In the genomic region with DNA sequence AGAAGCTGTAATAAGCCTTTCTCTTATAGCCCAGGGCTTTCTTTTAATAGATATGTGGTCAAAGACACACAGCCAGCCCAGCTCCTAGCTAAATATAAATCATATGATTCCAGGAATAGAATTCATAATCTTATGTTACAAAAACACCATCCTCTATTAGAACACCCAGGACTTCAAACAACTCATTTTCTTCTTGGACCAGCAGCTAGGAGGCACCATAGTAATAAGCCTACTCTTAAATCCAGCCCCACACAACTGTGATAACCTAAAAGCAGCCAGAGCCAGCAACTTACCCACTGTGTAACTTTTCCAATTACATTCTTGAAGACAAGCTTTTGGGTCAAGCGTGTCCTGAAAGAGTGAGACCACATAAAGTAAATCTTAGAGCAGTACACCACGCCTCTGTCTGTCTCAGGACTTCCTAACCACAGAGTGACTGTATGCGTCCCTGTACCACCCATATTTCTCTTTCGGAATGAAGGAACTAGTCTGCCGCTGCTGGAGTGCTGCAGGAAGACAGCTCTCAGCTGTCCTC, we compare ENCODE assay signal across 1 cellular context.
TF ChIP-seq lines count a peak whose summit lies in the region.

No MANE protein-coding gene starts in this region.

TF ChIP-seq in H1, 55 proteins besides CTCF, POLR2A, EP300 and RAD21 (continued from another document):
- TF ChIP-seq JUND (IDR thresholded peaks at IDR 0.05; ENCODE audit: low read length) (no peak), SIN3A (conservative IDR thresholded peaks at IDR 0.05 in 1 of 2, IDR thresholded peaks at IDR 0.05 in 1 of 2; ENCODE audit: low read depth in 1 of 2, low read length in 2 of 2) (no peak), CEBPB (IDR thresholded peaks at IDR 0.05; ENCODE audit: low read depth, low read length) (no peak), KDM1A (IDR thresholded peaks at IDR 0.05; ENCODE audit: borderline replicate concordance, low read length) (no peak), BACH1 (IDR thresholded peaks at IDR 0.05; ENCODE audit: low read length) (no peak), TBP (IDR thresholded peaks at IDR 0.05; ENCODE audit: low read depth, low read length) (no peak), YY1 (IDR thresholded peaks at IDR 0.05; ENCODE audit: low read depth, low read length) (no peak), CHD2 (IDR thresholded peaks at IDR 0.05; ENCODE audit: low read length) (no peak), CBX5 (IDR thresholded peaks at IDR 0.05; ENCODE audit: low read depth, low read length) (no peak)
- TF ChIP-seq, protein P1, sequence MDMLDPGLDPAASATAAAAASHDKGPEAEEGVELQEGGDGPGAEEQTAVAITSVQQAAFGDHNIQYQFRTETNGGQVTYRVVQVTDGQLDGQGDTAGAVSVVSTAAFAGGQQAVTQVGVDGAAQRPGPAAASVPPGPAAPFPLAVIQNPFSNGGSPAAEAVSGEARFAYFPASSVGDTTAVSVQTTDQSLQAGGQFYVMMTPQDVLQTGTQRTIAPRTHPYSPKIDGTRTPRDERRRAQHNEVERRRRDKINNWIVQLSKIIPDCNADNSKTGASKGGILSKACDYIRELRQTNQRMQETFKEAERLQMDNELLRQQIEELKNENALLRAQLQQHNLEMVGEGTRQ (IDR thresholded peaks at IDR 0.05; ENCODE audit: low read length), result no peak
TF ChIP-seq in H1: peak in this region for 0.
